Comparison of ENCODE assay signal across 11 cellular contexts in genomic region chr18:57797209-57797651, GRCh38. TPM values are rescaled to one million over a fixed set of nuclear protein-coding genes. Genes with fewer than 3 reads are reported as not detected.
DNase-seq lines count a peak whose midpoint lies in the region; ATAC-seq and TF ChIP-seq lines count a peak whose summit lies in the region.
"Had no signal": no experiment of that assay in that cellular context is flagged by ENCODE, and none has a peak within 500 bp of the region (broad histone marks: within the 10 kb centered on the region; RNA-seq: fewer than 3 reads in every experiment).

No MANE protein-coding gene starts in this region.

- H4K20me1 ChIP-seq in PC-3 (ENCODE audit: low read length), result peaks cover 17% of the 10 kb centered on the region; the same call in 1 of the 2 replicates

- H3K4me3 ChIP-seq in PC-3 (ENCODE audit: low read length) (0 out of 2 replicates have a peak overlapping the region, but pooled peaks have one; percentile 7), mucosa of rectum (ENCODE audit: low read length in 2 of 2) (peak overlapping the region in 1 of 2 donors; percentile 49)
- H3K4me3 ChIP-seq: ascending aorta had no signal

- H3K9ac ChIP-seq in PC-3 (ENCODE audit: low read length) (no peak overlapping the region), mucosa of rectum (ENCODE audit: low read depth in 1 of 2, low read length in 2 of 2) (peak overlapping the region in 1 of 2 donors; percentile 52)

- no peak overlapping the region for H2AFZ ChIP-seq in PC-3 (ENCODE audit: low read length)

- peaks cover 100% of the 10 kb centered on the region for H3K79me2 ChIP-seq in PC-3 (ENCODE audit: low read length)

- H3K9me2 ChIP-seq in PC-3 (replicated peaks; ENCODE audit: low read length), result no peaks in the 10 kb centered on the region

- H3K4me1 ChIP-seq in PC-3 (ENCODE audit: insufficient read depth, low read length) (peaks cover 50% of the 10 kb centered on the region), mucosa of rectum (ENCODE audit: control insufficient read depth in 2 of 2, insufficient read depth in 2 of 2, low read length in 2 of 2) (peaks cover 33 to 60% of the 10 kb centered on the region in 2 donors)

- H3K27me3 ChIP-seq in PC-3 (ENCODE audit: low read length), result no peaks in the 10 kb centered on the region
- peaks cover 0 to 2% of the 10 kb centered on the region in 2 donors for H3K27me3 ChIP-seq in mucosa of rectum (ENCODE audit: control insufficient read depth in 2 of 2, insufficient read depth in 2 of 2, low read length in 2 of 2)
- H3K27me3 ChIP-seq: ascending aorta had no signal

- no peak for TF ChIP-seq CTCF in PC-3 (conservative IDR thresholded peaks at IDR 0.05; ENCODE audit: low read depth, low read length)

- H3K9me3 ChIP-seq in PC-3 (ENCODE audit: low read length), result no peaks in the 10 kb centered on the region
- H3K9me3 ChIP-seq in mucosa of rectum (ENCODE audit: control insufficient read depth in 2 of 2, low read length in 2 of 2), result no peaks in the 10 kb centered on the region
- H3K9me3 ChIP-seq: ascending aorta had no signal

- no peaks in the 10 kb centered on the region for H3F3A ChIP-seq in PC-3 (ENCODE audit: low read length, unreplicated experiment)

- H3K4me2 ChIP-seq in PC-3 (ENCODE audit: low read length), result peak overlapping the region; percentile 41

- peaks cover 3% of the 10 kb centered on the region; the same call in 1 of the 2 replicates for H3K36me3 ChIP-seq in PC-3 (ENCODE audit: low read depth, low read length)
- no peaks in the 10 kb centered on the region for H3K36me3 ChIP-seq in mucosa of rectum (ENCODE audit: control insufficient read depth in 2 of 2, insufficient read depth in 2 of 2, low read length in 2 of 2)

- ATAC-seq in PC-3, result peak; percentile 37
- ATAC-seq in GM21526 (IDR thresholded peaks at IDR 0.05; ENCODE audit: low FRiP score, unreplicated experiment), result no peak
- no peak for ATAC-seq in activated CD4-positive, CD25-positive, alpha-beta regulatory T cell treated with anti-CD3 and anti-CD28 coated beads, Interleukin-2, amount 50 U/mL, for 24 hours
- ATAC-seq in GM18519 (IDR thresholded peaks at IDR 0.05; ENCODE audit: low FRiP score, unreplicated experiment), result no peak

- peak overlapping the region; percentile 40 for H3K27ac ChIP-seq in PC-3 (ENCODE audit: low read length)
- peak overlapping the region; percentile 88 to 91 for H3K27ac ChIP-seq in mucosa of rectum (ENCODE audit: low read depth in 2 of 2, low read length in 2 of 2)

- no TSS peak for BruUV-seq in PC-3 (replicated peaks; lab: Mats Ljungman, UMichigan)

- CTCF ChIA-PET in PC-3 (lab: Charles Lee), result no interaction called here

- DNase-seq in DMS153 (lab: John Stamatoyannopoulos, UW), result peak; percentile 97
- DNase-seq in NCI-H1105 treated with DMSO at 0.1 percent for 48 hours (lab: John Stamatoyannopoulos, UW), result peak; percentile 93
- peak; percentile 62 for DNase-seq in PC-3
- no peak for DNase-seq in HK-2 (ENCODE audit: unreplicated experiment)
- DNase-seq: CD4-positive, CD25-positive, alpha-beta regulatory T cell; T-helper 2 cell had no signal

- intact Hi-C loops in PC-3 (cut with micrococcal nuclease), result no loop called here

- POLR2A ChIA-PET in PC-3 (lab: Charles Lee; ENCODE audit: unreplicated experiment), result interaction anchor here (0.5 kb wide), 1 partner anchor 91 kb away, joined by 6 read pairs; no protein-coding TSS in a partner anchor

RNA-seq across cellular contexts. Expression of gene ATP8B1, which starts 5.9 kb away (rescaled TPM):
- 18.4 and 24.8 TPM in 2 replicates for total RNA-seq in PC-3 (2014; rRNA removed)
- total RNA-seq: CD4-positive, CD25-positive, alpha-beta regulatory T cell had no signal
